ENCODE assay signal across 15 cellular contexts in the genomic region with DNA sequence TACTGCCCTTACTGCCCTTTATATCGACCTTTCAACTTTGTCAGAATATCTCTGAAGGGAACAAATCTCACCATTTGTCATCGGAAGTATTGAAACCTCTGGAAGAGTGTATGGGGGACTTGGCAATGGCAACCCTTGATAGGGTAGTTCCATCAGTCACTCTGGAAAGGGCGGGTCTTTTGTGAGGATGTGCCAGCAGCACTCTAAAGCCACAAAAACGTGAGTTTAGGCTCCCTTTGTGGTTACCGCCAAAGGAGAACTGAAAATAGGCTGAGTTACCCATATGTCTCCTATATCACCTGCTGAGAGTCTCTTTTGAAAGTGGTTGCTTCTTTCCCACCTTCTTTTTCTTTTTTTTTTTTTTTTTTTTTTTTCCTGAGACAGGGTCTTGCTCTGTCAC.
DNase-seq lines count a peak whose midpoint lies in the region; ATAC-seq and TF ChIP-seq lines count a peak whose summit lies in the region.
"Had no signal": no experiment of that assay in that cellular context is flagged by ENCODE, and none has a peak within 500 bp of the region (broad histone marks: within the 10 kb centered on the region; RNA-seq: fewer than 3 reads in every experiment).

No MANE protein-coding gene starts in this region.

- no peaks in the 10 kb centered on the region for H3K4me1 Mint-ChIP-seq in stimulated activated naive B cell treated with anti-CD40 and anti-IgM and Interleukin-4, amounts not matched to agents 10 μg/mL and 1 μg/mL and 100 μg/mL, for 72 hours
- H3K4me1 Mint-ChIP-seq: activated CD4-positive, alpha-beta T cell treated with anti-CD3 and anti-CD28 coated beads, Interleukin-2, amount 10 ng/mL, durations not matched to agents 24 days and 14 days had no signal

- H3K27ac Mint-ChIP-seq in stimulated activated naive B cell treated with anti-CD40 and anti-IgM and Interleukin-4, amounts not matched to agents 10 μg/mL and 1 μg/mL and 100 μg/mL, for 72 hours = no peak overlapping the region
- H3K27ac Mint-ChIP-seq: activated CD4-positive, alpha-beta T cell treated with anti-CD3 and anti-CD28 coated beads, Interleukin-2, amount 10 ng/mL, durations not matched to agents 24 days and 14 days had no signal

- TF ChIP-seq CTCF in upper lobe of right lung (IDR thresholded peaks at IDR 0.05) = no peak

- H3K4me1 ChIP-seq in upper lobe of right lung = no peaks in the 10 kb centered on the region
- H3K4me1 ChIP-seq: breast epithelium had no signal

- intact Hi-C loops in upper lobe of right lung (cut with DNase I) = no loop called here

- H3K4me3 ChIP-seq in upper lobe of right lung = no peak overlapping the region
- H3K4me3 ChIP-seq: breast epithelium, MG63 had no signal

- H3K27me3 ChIP-seq in upper lobe of right lung = peaks cover 3% of the 10 kb centered on the region
- H3K27me3 ChIP-seq: breast epithelium, MG63 had no signal

- no peaks in the 10 kb centered on the region for H3K36me3 ChIP-seq in upper lobe of right lung
- H3K36me3 ChIP-seq: breast epithelium, MG63 had no signal

- no peak overlapping the region for H3K27ac ChIP-seq in upper lobe of right lung
- H3K27ac ChIP-seq: breast epithelium had no signal

- no peaks in the 10 kb centered on the region for H3K36me3 Mint-ChIP-seq in stimulated activated naive B cell treated with anti-CD40 and anti-IgM and Interleukin-4, amounts not matched to agents 10 μg/mL and 1 μg/mL and 100 μg/mL, for 72 hours

- H3K4me3 Mint-ChIP-seq in stimulated activated naive B cell treated with anti-CD40 and anti-IgM and Interleukin-4, amounts not matched to agents 10 μg/mL and 1 μg/mL and 100 μg/mL, for 72 hours = no peak overlapping the region
- H3K4me3 Mint-ChIP-seq: activated CD4-positive, alpha-beta T cell treated with anti-CD3 and anti-CD28 coated beads, Interleukin-2, amount 10 ng/mL, durations not matched to agents 24 days and 14 days had no signal

- no peaks in the 10 kb centered on the region for H3K9me3 ChIP-seq in upper lobe of right lung
- H3K9me3 ChIP-seq: breast epithelium, MG63 had no signal

- peaks cover 20 to 25% of the 10 kb centered on the region in 2 donors for H3K27me3 Mint-ChIP-seq in stimulated activated naive B cell treated with anti-CD40 and anti-IgM and Interleukin-4, amounts not matched to agents 10 μg/mL and 1 μg/mL and 100 μg/mL, for 72 hours

- ATAC-seq in GM19043 (IDR thresholded peaks at IDR 0.05; ENCODE audit: low read depth, unreplicated experiment) (peak; percentile 87), HG02588 (IDR thresholded peaks at IDR 0.05; ENCODE audit: unreplicated experiment) (peak; percentile 89), HG03354 (IDR thresholded peaks at IDR 0.05; ENCODE audit: poor library complexity, severe bottlenecking, unreplicated experiment) (peak; percentile 92), upper lobe of right lung (no peak)
- ATAC-seq in stimulated activated naive B cell treated with anti-CD40 and anti-IgM and Interleukin-4, amounts not matched to agents 10 μg/mL and 1 μg/mL and 100 μg/mL, for 72 hours (replicated peaks) = peak; percentile 92 to 94

- no peaks in the 10 kb centered on the region for H3K9me3 Mint-ChIP-seq in stimulated activated naive B cell treated with anti-CD40 and anti-IgM and Interleukin-4, amounts not matched to agents 10 μg/mL and 1 μg/mL and 100 μg/mL, for 72 hours
- H3K9me3 Mint-ChIP-seq: activated CD4-positive, alpha-beta T cell treated with anti-CD3 and anti-CD28 coated beads, Interleukin-2, amount 10 ng/mL, durations not matched to agents 24 days and 14 days had no signal

- DNase-seq in stimulated activated naive B cell treated with anti-CD40 and anti-IgM and Interleukin-4, amounts not matched to agents 10 μg/mL and 1 μg/mL and 100 μg/mL, for 72 hours = peak; percentile 8
- DNase-seq in UCSD-AML1 (lab: John Stamatoyannopoulos, UW; ENCODE audit: unreplicated experiment) (no peak), NCI-H1105 (lab: John Stamatoyannopoulos, UW) (no peak), upper lobe of right lung (no peak)
- DNase-seq: activated CD4-positive, alpha-beta T cell treated with anti-CD3 and anti-CD28 coated beads, Interleukin-2, amount 10 ng/mL, durations not matched to agents 24 days and 14 days; activated effector memory CD4-positive, alpha-beta T cell treated with Interleukin-2 at 50 U/mL for 16 hours; hippocampal formation; mesenchymal stem cell; MG63; NCI-H524 treated with DMSO at 0.1 percent for 48 hours; SW 1271 had no signal
